Comparison of ENCODE assay signal across 1 cellular context in the genomic region with DNA sequence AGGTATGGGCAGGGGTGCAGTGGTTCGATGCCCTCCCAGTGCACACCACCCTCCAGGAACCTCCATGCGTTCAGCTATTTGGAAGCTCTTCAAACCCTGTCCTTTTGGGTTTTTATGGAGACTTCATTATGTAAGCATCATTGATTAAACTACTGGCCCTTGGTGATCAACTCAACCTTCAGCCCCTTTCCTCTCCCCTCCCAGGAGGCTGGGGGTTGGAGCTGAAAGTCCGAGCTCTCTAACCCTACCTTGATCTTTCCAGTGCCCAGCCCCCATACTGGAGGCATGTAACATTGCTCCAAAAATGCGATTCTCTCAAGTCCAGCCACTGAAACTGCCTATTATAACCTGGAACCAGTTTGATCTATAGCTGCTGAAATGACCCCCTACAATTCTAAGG.
A peak's percentile ranks its signal among the peaks of the same experiment; 100 is the strongest.
TF ChIP-seq lines count a peak whose summit lies in the region.

No MANE protein-coding gene starts in this region.

TF ChIP-seq in HepG2, 621 proteins besides CTCF, POLR2A, EP300 and RAD21 (continued from another document and continues in another):
- TF ChIP-seq, protein P1, sequence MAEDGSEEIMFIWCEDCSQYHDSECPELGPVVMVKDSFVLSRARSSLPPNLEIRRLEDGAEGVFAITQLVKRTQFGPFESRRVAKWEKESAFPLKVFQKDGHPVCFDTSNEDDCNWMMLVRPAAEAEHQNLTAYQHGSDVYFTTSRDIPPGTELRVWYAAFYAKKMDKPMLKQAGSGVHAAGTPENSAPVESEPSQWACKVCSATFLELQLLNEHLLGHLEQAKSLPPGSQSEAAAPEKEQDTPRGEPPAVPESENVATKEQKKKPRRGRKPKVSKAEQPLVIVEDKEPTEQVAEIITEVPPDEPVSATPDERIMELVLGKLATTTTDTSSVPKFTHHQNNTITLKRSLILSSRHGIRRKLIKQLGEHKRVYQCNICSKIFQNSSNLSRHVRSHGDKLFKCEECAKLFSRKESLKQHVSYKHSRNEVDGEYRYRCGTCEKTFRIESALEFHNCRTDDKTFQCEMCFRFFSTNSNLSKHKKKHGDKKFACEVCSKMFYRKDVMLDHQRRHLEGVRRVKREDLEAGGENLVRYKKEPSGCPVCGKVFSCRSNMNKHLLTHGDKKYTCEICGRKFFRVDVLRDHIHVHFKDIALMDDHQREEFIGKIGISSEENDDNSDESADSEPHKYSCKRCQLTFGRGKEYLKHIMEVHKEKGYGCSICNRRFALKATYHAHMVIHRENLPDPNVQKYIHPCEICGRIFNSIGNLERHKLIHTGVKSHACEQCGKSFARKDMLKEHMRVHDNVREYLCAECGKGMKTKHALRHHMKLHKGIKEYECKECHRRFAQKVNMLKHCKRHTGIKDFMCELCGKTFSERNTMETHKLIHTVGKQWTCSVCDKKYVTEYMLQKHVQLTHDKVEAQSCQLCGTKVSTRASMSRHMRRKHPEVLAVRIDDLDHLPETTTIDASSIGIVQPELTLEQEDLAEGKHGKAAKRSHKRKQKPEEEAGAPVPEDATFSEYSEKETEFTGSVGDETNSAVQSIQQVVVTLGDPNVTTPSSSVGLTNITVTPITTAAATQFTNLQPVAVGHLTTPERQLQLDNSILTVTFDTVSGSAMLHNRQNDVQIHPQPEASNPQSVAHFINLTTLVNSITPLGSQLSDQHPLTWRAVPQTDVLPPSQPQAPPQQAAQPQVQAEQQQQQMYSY (CRISPR knock-in tag; IDR thresholded peaks at IDR 0.05), result no peak
- TF ChIP-seq MEIS1 (CRISPR knock-in tag; IDR thresholded peaks at IDR 0.05; ENCODE audit: borderline replicate concordance) (no peak), GATAD1 (CRISPR knock-in tag; IDR thresholded peaks at IDR 0.05) (no peak), NFYC (CRISPR knock-in tag; IDR thresholded peaks at IDR 0.05) (0 out of 2 replicates have a peak, but pooled peaks have one; percentile 13), SSRP1 (CRISPR knock-in tag; IDR thresholded peaks at IDR 0.05) (no peak), HOXA9 (CRISPR knock-in tag; IDR thresholded peaks at IDR 0.05; ENCODE audit: borderline replicate concordance) (no peak), MBD4 (IDR thresholded peaks at IDR 0.05; ENCODE audit: borderline replicate concordance, low read length) (no peak), BCL6 (CRISPR knock-in tag; IDR thresholded peaks at IDR 0.05) (no peak), SP4 (CRISPR knock-in tag; IDR thresholded peaks at IDR 0.05) (no peak), YEATS4 (CRISPR knock-in tag; IDR thresholded peaks at IDR 0.05; ENCODE audit: borderline replicate concordance) (0 out of 2 replicates have a peak, but pooled peaks have one; percentile 1), NR2F6 (IDR thresholded peaks at IDR 0.05) (no peak), NR2F6 (CRISPR knock-in tag; IDR thresholded peaks at IDR 0.05) (0 out of 2 replicates have a peak, but pooled peaks have one; percentile 7), ZNF230 (CRISPR knock-in tag; IDR thresholded peaks at IDR 0.05) (0 out of 2 replicates have a peak, but pooled peaks have one; percentile 51), ZNF703 (CRISPR knock-in tag; IDR thresholded peaks at IDR 0.05; ENCODE audit: borderline replicate concordance) (no peak), ZNF382 (CRISPR knock-in tag; IDR thresholded peaks at IDR 0.05; ENCODE audit: borderline replicate concordance) (no peak), SOX5 (CRISPR knock-in tag; IDR thresholded peaks at IDR 0.05; ENCODE audit: borderline replicate concordance) (no peak), ZNF264 (CRISPR knock-in tag; IDR thresholded peaks at IDR 0.05) (no peak), ZNF24 (IDR thresholded peaks at IDR 0.05) (no peak), MAFG (CRISPR knock-in tag; IDR thresholded peaks at IDR 0.05) (no peak), ZIK1 (CRISPR knock-in tag; IDR thresholded peaks at IDR 0.05; ENCODE audit: borderline replicate concordance, low read depth) (no peak), ZNF556 (CRISPR knock-in tag; IDR thresholded peaks at IDR 0.05; ENCODE audit: borderline replicate concordance) (peak; percentile 70; the same call in 1 of the 2 replicates), HMG20A (CRISPR knock-in tag; IDR thresholded peaks at IDR 0.05; ENCODE audit: borderline replicate concordance) (no peak), CBX1 (IDR thresholded peaks at IDR 0.05; ENCODE audit: low read depth) (no peak), TGIF2 (CRISPR knock-in tag; IDR thresholded peaks at IDR 0.05) (no peak), ZNF335 (CRISPR knock-in tag; IDR thresholded peaks at IDR 0.05) (no peak), ZNF749 (CRISPR knock-in tag; IDR thresholded peaks at IDR 0.05; ENCODE audit: borderline replicate concordance) (no peak), KMT2B (CRISPR knock-in tag; IDR thresholded peaks at IDR 0.05) (no peak), TRIM24 (CRISPR knock-in tag; IDR thresholded peaks at IDR 0.05) (no peak), ZNF724P (CRISPR knock-in tag; IDR thresholded peaks at IDR 0.05; ENCODE audit: borderline replicate concordance) (no peak), MTA1 (CRISPR knock-in tag; IDR thresholded peaks at IDR 0.05; ENCODE audit: borderline replicate concordance) (0 out of 2 replicates have a peak, but pooled peaks have one; percentile 43)
- TF ChIP-seq, protein P2, sequence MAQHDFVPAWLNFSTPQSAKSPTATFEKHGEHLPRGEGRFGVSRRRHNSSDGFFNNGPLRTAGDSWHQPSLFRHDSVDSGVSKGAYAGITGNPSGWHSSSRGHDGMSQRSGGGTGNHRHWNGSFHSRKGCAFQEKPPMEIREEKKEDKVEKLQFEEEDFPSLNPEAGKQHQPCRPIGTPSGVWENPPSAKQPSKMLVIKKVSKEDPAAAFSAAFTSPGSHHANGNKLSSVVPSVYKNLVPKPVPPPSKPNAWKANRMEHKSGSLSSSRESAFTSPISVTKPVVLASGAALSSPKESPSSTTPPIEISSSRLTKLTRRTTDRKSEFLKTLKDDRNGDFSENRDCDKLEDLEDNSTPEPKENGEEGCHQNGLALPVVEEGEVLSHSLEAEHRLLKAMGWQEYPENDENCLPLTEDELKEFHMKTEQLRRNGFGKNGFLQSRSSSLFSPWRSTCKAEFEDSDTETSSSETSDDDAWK (CRISPR knock-in tag; IDR thresholded peaks at IDR 0.05), result no peak
- TF ChIP-seq, protein P3, sequence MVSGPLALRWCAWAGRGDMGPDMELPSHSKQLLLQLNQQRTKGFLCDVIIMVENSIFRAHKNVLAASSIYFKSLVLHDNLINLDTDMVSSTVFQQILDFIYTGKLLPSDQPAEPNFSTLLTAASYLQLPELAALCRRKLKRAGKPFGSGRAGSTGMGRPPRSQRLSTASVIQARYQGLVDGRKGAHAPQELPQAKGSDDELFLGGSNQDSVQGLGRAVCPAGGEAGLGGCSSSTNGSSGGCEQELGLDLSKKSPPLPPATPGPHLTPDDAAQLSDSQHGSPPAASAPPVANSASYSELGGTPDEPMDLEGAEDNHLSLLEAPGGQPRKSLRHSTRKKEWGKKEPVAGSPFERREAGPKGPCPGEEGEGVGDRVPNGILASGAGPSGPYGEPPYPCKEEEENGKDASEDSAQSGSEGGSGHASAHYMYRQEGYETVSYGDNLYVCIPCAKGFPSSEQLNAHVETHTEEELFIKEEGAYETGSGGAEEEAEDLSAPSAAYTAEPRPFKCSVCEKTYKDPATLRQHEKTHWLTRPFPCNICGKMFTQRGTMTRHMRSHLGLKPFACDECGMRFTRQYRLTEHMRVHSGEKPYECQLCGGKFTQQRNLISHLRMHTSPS (CRISPR knock-in tag; IDR thresholded peaks at IDR 0.05; ENCODE audit: low read depth), result no peak
- TF ChIP-seq, protein P4, sequence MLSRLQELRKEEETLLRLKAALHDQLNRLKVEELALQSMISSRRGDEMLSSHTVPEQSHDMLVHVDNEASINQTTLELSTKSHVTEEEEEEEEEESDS (CRISPR knock-in tag; IDR thresholded peaks at IDR 0.05; ENCODE audit: borderline replicate concordance), result no peak
- TF ChIP-seq, protein P5, sequence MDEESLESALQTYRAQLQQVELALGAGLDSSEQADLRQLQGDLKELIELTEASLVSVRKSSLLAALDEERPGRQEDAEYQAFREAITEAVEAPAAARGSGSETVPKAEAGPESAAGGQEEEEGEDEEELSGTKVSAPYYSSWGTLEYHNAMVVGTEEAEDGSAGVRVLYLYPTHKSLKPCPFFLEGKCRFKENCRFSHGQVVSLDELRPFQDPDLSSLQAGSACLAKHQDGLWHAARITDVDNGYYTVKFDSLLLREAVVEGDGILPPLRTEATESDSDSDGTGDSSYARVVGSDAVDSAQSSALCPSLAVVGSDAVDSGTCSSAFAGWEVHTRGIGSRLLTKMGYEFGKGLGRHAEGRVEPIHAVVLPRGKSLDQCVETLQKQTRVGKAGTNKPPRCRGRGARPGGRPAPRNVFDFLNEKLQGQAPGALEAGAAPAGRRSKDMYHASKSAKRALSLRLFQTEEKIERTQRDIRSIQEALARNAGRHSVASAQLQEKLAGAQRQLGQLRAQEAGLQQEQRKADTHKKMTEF (CRISPR knock-in tag; IDR thresholded peaks at IDR 0.05), result no peak
- TF ChIP-seq, protein P6, sequence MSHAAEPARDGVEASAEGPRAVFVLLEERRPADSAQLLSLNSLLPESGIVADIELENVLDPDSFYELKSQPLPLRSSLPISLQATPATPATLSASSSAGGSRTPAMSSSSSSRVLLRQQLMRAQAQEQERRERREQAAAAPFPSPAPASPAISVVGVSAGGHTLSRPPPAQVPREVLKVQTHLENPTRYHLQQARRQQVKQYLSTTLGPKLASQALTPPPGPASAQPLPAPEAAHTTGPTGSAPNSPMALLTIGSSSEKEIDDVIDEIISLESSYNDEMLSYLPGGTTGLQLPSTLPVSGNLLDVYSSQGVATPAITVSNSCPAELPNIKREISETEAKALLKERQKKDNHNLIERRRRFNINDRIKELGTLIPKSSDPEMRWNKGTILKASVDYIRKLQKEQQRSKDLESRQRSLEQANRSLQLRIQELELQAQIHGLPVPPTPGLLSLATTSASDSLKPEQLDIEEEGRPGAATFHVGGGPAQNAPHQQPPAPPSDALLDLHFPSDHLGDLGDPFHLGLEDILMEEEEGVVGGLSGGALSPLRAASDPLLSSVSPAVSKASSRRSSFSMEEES (CRISPR knock-in tag; IDR thresholded peaks at IDR 0.05), result no peak
- TF ChIP-seq, protein P7, sequence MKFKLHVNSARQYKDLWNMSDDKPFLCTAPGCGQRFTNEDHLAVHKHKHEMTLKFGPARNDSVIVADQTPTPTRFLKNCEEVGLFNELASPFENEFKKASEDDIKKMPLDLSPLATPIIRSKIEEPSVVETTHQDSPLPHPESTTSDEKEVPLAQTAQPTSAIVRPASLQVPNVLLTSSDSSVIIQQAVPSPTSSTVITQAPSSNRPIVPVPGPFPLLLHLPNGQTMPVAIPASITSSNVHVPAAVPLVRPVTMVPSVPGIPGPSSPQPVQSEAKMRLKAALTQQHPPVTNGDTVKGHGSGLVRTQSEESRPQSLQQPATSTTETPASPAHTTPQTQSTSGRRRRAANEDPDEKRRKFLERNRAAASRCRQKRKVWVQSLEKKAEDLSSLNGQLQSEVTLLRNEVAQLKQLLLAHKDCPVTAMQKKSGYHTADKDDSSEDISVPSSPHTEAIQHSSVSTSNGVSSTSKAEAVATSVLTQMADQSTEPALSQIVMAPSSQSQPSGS (CRISPR knock-in tag; IDR thresholded peaks at IDR 0.05), result no peak
- TF ChIP-seq, protein P8, sequence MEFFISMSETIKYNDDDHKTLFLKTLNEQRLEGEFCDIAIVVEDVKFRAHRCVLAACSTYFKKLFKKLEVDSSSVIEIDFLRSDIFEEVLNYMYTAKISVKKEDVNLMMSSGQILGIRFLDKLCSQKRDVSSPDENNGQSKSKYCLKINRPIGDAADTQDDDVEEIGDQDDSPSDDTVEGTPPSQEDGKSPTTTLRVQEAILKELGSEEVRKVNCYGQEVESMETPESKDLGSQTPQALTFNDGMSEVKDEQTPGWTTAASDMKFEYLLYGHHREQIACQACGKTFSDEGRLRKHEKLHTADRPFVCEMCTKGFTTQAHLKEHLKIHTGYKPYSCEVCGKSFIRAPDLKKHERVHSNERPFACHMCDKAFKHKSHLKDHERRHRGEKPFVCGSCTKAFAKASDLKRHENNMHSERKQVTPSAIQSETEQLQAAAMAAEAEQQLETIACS (CRISPR knock-in tag; IDR thresholded peaks at IDR 0.05), result no peak
- TF ChIP-seq, protein P9, sequence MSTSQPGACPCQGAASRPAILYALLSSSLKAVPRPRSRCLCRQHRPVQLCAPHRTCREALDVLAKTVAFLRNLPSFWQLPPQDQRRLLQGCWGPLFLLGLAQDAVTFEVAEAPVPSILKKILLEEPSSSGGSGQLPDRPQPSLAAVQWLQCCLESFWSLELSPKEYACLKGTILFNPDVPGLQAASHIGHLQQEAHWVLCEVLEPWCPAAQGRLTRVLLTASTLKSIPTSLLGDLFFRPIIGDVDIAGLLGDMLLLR (CRISPR knock-in tag; IDR thresholded peaks at IDR 0.05), result no peak
- TF ChIP-seq, protein P10, sequence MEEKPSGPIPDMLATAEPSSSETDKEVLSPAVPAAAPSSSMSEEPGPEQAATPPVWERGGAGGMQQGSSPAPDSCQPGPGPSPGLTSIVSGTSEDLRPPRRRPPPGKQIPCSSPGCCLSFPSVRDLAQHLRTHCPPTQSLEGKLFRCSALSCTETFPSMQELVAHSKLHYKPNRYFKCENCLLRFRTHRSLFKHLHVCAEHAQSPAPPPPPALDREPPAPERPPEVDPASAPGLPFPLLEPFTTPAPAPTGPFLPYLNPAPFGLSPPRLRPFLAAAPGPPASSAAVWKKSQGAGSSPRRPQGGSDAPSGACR (CRISPR knock-in tag; IDR thresholded peaks at IDR 0.05), result no peak
- TF ChIP-seq, protein P11, sequence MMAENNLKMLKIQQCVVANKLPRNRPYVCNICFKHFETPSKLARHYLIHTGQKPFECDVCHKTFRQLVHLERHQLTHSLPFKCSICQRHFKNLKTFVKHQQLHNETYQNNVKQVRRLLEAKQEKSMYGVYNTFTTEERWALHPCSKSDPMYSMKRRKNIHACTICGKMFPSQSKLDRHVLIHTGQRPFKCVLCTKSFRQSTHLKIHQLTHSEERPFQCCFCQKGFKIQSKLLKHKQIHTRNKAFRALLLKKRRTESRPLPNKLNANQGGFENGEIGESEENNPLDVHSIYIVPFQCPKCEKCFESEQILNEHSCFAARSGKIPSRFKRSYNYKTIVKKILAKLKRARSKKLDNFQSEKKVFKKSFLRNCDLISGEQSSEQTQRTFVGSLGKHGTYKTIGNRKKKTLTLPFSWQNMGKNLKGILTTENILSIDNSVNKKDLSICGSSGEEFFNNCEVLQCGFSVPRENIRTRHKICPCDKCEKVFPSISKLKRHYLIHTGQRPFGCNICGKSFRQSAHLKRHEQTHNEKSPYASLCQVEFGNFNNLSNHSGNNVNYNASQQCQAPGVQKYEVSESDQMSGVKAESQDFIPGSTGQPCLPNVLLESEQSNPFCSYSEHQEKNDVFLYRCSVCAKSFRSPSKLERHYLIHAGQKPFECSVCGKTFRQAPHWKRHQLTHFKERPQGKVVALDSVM (CRISPR knock-in tag; IDR thresholded peaks at IDR 0.05), result no peak
